ENCODE assay signal across 12 cellular contexts in genomic region chr9:14423816-14424261, GRCh38.
DNase-seq lines count a peak whose midpoint lies in the region; ATAC-seq and TF ChIP-seq lines count a peak whose summit lies in the region.
"Had no signal": no experiment of that assay in that cellular context is flagged by ENCODE, and none has a peak within 500 bp of the region (broad histone marks: within the 10 kb centered on the region; RNA-seq: fewer than 3 reads in every experiment).

No MANE protein-coding gene starts in this region.

- H3K27me3 Mint-ChIP-seq in nephron progenitor cell (ENCODE audit: low read depth, poor library complexity), result peaks cover 8% of the 10 kb centered on the region

- H3K36me3 Mint-ChIP-seq in nephron progenitor cell (ENCODE audit: low read depth), result no peaks in the 10 kb centered on the region

- no peaks in the 10 kb centered on the region for H3K9me2 ChIP-seq in PC-3 (replicated peaks; ENCODE audit: low read length)

- POLR2A ChIA-PET in PC-3 (lab: Charles Lee; ENCODE audit: unreplicated experiment), result interaction anchor here (0.6 kb wide), 1 partner anchor 576 kb away, joined by 3 read pairs; no protein-coding TSS in a partner anchor

- peaks cover 18% of the 10 kb centered on the region for H3K4me1 ChIP-seq in PC-3 (ENCODE audit: insufficient read depth, low read length)

- H3K27ac Mint-ChIP-seq in nephron progenitor cell, result peak overlapping the region; percentile 77
- H3K27ac Mint-ChIP-seq: activated B cell treated with CpG ODN at 0.5 μM for 24 hours had no signal

- H3K9ac ChIP-seq in PC-3 (ENCODE audit: low read length), result no peak overlapping the region

- H3F3A ChIP-seq in PC-3 (ENCODE audit: low read length, unreplicated experiment), result no peaks in the 10 kb centered on the region

- no peak for TF ChIP-seq CTCF in PC-3 (conservative IDR thresholded peaks at IDR 0.05; ENCODE audit: low read depth, low read length)
- TF ChIP-seq CTCF in epithelial cell of esophagus (IDR thresholded peaks at IDR 0.05; ENCODE audit: insufficient read depth, low read depth, low read length, missing control alignments), result no peak
- no peak for TF ChIP-seq CTCF in nephron progenitor cell (IDR thresholded peaks at IDR 0.05)

- CTCF ChIA-PET in PC-3 (lab: Charles Lee), result no interaction called here

- H3K9me3 ChIP-seq in PC-3 (ENCODE audit: low read length), result no peaks in the 10 kb centered on the region

- no peaks in the 10 kb centered on the region for H3K36me3 ChIP-seq in PC-3 (ENCODE audit: low read depth, low read length)

- H4K20me1 ChIP-seq in PC-3 (ENCODE audit: low read length), result no peaks in the 10 kb centered on the region

- intact Hi-C loops in PC-3 (cut with micrococcal nuclease), result no loop called here

- peak; percentile 86 for ATAC-seq in PC-3
- no peak for ATAC-seq in GM21381 (IDR thresholded peaks at IDR 0.05; ENCODE audit: unreplicated experiment)
- ATAC-seq: esophagus mucosa, left cardiac atrium had no signal

- H3K79me2 ChIP-seq in PC-3 (ENCODE audit: low read length), result no peaks in the 10 kb centered on the region

- no peak overlapping the region for H2AFZ ChIP-seq in PC-3 (ENCODE audit: low read length)

- H3K4me2 ChIP-seq in PC-3 (ENCODE audit: low read length), result peak overlapping the region; percentile 36

- H3K4me3 ChIP-seq in PC-3 (ENCODE audit: low read length), result no peak overlapping the region
- no peak overlapping the region for H3K4me3 ChIP-seq in epithelial cell of esophagus (ENCODE audit: low read length)
- H3K4me3 ChIP-seq: SK-N-MC had no signal

- H3K27me3 ChIP-seq in PC-3 (ENCODE audit: low read length), result no peaks in the 10 kb centered on the region

- H3K4me3 Mint-ChIP-seq in nephron progenitor cell, result no peak overlapping the region
- H3K4me3 Mint-ChIP-seq: activated B cell treated with CpG ODN at 0.5 μM for 24 hours had no signal

- BruUV-seq in PC-3 (replicated peaks; lab: Mats Ljungman, UMichigan), result no TSS peak

- H3K9me3 Mint-ChIP-seq in nephron progenitor cell, result no peaks in the 10 kb centered on the region
- H3K9me3 Mint-ChIP-seq: activated B cell treated with CpG ODN at 0.5 μM for 24 hours had no signal

- DNase-seq in EH (ENCODE audit: low read depth) (peak; percentile 93), PC-3 (peak; percentile 68), epithelial cell of esophagus (ENCODE audit: low read depth) (peak; percentile 36), nephron progenitor cell (no peak), NCI-H2171 (lab: John Stamatoyannopoulos, UW) (no peak), NCI-H187 treated with DMSO at 0.1 percent for 48 hours (lab: John Stamatoyannopoulos, UW) (no peak), UCSD-AML1 (lab: John Stamatoyannopoulos, UW; ENCODE audit: unreplicated experiment) (no peak)
- DNase-seq: activated B cell treated with CpG ODN at 0.5 μM for 24 hours, left cardiac atrium had no signal

- 0 out of 2 replicates have a peak overlapping the region, but pooled peaks have one; percentile 18 for H3K27ac ChIP-seq in PC-3 (ENCODE audit: low read length)
- H3K27ac ChIP-seq: SK-N-MC had no signal

- peaks cover 67% of the 10 kb centered on the region for H3K4me1 Mint-ChIP-seq in nephron progenitor cell

Comparison
In these comparisons a context has a peak if more than half of its experiments do, and no peak if none do; other contexts are left out.
1. DNase-seq: peak in EH (single experiment), PC-3 (single experiment) and epithelial cell of esophagus (single experiment); none in nephron progenitor cell (single experiment), NCI-H2171 (single experiment), NCI-H187 treated with DMSO at 0.1 percent for 48 hours (single experiment) and UCSD-AML1 (single experiment).